Comparison of ENCODE assay signal across 9 cellular contexts in genomic region chr12:93381183-93381975, GRCh38. TPM values are rescaled to one million over a fixed set of nuclear protein-coding genes. Genes with fewer than 3 reads are reported as not detected.
A peak's percentile ranks its signal among the peaks of the same experiment; 100 is the strongest.
DNase-seq lines count a peak whose midpoint lies in the region; ATAC-seq and TF ChIP-seq lines count a peak whose summit lies in the region.
"Had no signal": no experiment of that assay in that cellular context is flagged by ENCODE, and none has a peak within 500 bp of the region (broad histone marks: within the 10 kb centered on the region; RNA-seq: fewer than 3 reads in every experiment).

No MANE protein-coding gene starts in this region.

- H3K4me1 ChIP-seq in BLaER1 treated with 17β-estradiol and CSF1 and Interleukin-3, amounts not matched to agents 10 nM and 100 nM = peaks cover 32 to 52% (median 42%) of the 10 kb centered on the region in 10 experiments
- peaks cover 7% of the 10 kb centered on the region for H3K4me1 ChIP-seq in testis

- 57 to 67% methylated on average over 5 of the region's 5 CpGs for whole genome bisulfite sequencing in testis, 2 donors

- peak overlapping the region; percentile 44 to 96 (median 63) for H3K27ac Mint-ChIP-seq in nephron

- H3K36me3 ChIP-seq in BLaER1 treated with 17β-estradiol and CSF1 and Interleukin-3, amounts not matched to agents 10 nM and 100 nM = peaks cover 4 to 54% (median 39%) of the 10 kb centered on the region in 11 experiments; a peak in 20 of 22 replicates
- no peaks in the 10 kb centered on the region for H3K36me3 ChIP-seq in testis (ENCODE audit: low read depth, missing control alignments)

- H3K27me3 Mint-ChIP-seq in nephron (ENCODE audit: low read depth) = no peaks in the 10 kb centered on the region

- H3K9me3 ChIP-seq in BLaER1 treated with 17β-estradiol and CSF1 and Interleukin-3, amounts not matched to agents 10 nM and 100 nM (replicated peaks in 1 of 11) = peaks cover 0 to 21% (median 0%) of the 10 kb centered on the region in 11 experiments; a peak in 6 of 22 replicates
- H3K9me3 ChIP-seq in testis = no peaks in the 10 kb centered on the region
- H3K9me3 ChIP-seq: mucosa of descending colon had no signal

- peaks cover 15% of the 10 kb centered on the region for H3K36me3 Mint-ChIP-seq in nephron (ENCODE audit: low read depth)

- peaks cover 24 to 78% (median 63%) of the 10 kb centered on the region in 11 experiments; a peak in 21 of 22 replicates for H4K20me1 ChIP-seq in BLaER1 treated with 17β-estradiol and CSF1 and Interleukin-3, amounts not matched to agents 10 nM and 100 nM

- TF ChIP-seq POLR2A in testis (IDR thresholded peaks at IDR 0.05) = no peak

- H3K27ac ChIP-seq in BLaER1 treated with 17β-estradiol and CSF1 and Interleukin-3, amounts not matched to agents 10 nM and 100 nM = peak overlapping the region in 5 of 11 experiments; percentile 0 to 97 (median 23); a peak in 4 of 22 replicates
- H3K27ac ChIP-seq in dorsolateral prefrontal cortex (peak overlapping the region in 42 of 59 donors; percentile 5 to 97 (median 88)), testis (peak overlapping the region in 1 of 2 donors; percentile 7)

- peak overlapping the region in 9 of 10 experiments; percentile 71 to 95 (median 85); a peak in 14 of 20 replicates for H3K4me3 ChIP-seq in BLaER1 treated with 17β-estradiol and CSF1 and Interleukin-3, amounts not matched to agents 10 nM and 100 nM
- H3K4me3 ChIP-seq in dorsolateral prefrontal cortex (peak overlapping the region in 57 of 59 donors; percentile 68 to 98 (median 87)), testis (no peak overlapping the region)
- H3K4me3 ChIP-seq: mucosa of descending colon had no signal

- peaks cover 42% of the 10 kb centered on the region for H3K4me1 Mint-ChIP-seq in nephron

- H3K27me3 ChIP-seq in BLaER1 treated with 17β-estradiol and CSF1 and Interleukin-3, amounts not matched to agents 10 nM and 100 nM = no peaks in the 10 kb centered on the region
- no peaks in the 10 kb centered on the region for H3K27me3 ChIP-seq in dorsolateral prefrontal cortex
- H3K27me3 ChIP-seq in testis = no peaks in the 10 kb centered on the region

- H3K4me2 ChIP-seq in BLaER1 treated with 17β-estradiol and CSF1 and Interleukin-3, amounts not matched to agents 10 nM and 100 nM = peak overlapping the region; percentile 81 to 98 (median 89)

- no peaks in the 10 kb centered on the region for H3K9me3 Mint-ChIP-seq in nephron

- H3K4me3 Mint-ChIP-seq in nephron = peak overlapping the region; percentile 98 to 100 (median 100)

- peak overlapping the region; percentile 61 to 96 (median 94); a peak in 17 of 22 replicates for H3K9ac ChIP-seq in BLaER1 treated with 17β-estradiol and CSF1 and Interleukin-3, amounts not matched to agents 10 nM and 100 nM

- DNase-seq in M059J (ENCODE audit: low read depth) (peak; percentile 32), dorsolateral prefrontal cortex (no peak), cortex of kidney (lab: John Stamatoyannopoulos, UW) (no peak), testis (no peak)
- DNase-seq: mucosa of descending colon had no signal

- intact Hi-C loops in dorsolateral prefrontal cortex (cut with DNase I) = no loop called here
- intact Hi-C loops in testis (cut with DNase I; ENCODE audit: low total_unique reads) = no loop called here

- ATAC-seq in HG02759 (IDR thresholded peaks at IDR 0.05; ENCODE audit: unreplicated experiment) (no peak), GM18502 (IDR thresholded peaks at IDR 0.05; ENCODE audit: poor library complexity, unreplicated experiment) (no peak)
- ATAC-seq: mucosa of descending colon had no signal

- TF ChIP-seq CTCF in dorsolateral prefrontal cortex (IDR thresholded peaks at IDR 0.05 in 54 of 56, conservative IDR thresholded peaks at IDR 0.05 in 2 of 56; ENCODE audit: low read depth in 1 of 56, partially characterized antibody in 56 of 56) (no peak), nephron (IDR thresholded peaks at IDR 0.05; ENCODE audit: unreplicated experiment in 3 of 3) (no peak), testis (IDR thresholded peaks at IDR 0.05) (no peak)

RNA-seq across cellular contexts. Expression of gene NUDT4, which starts 3.7 kb away (rescaled TPM):
- 48.4 and 48.5 TPM in 2 replicates for total RNA-seq in M059J (2014; rRNA removed; shearing (Covaris generic))
- total RNA-seq in dorsolateral prefrontal cortex = 100 to 1,000 TPM in 79 of 120 experiments, 10 to 100 TPM in 41; 42.1 to 170 (median 107) TPM
- total RNA-seq in testis = 10 to 100 TPM; 40.5 to 42.6 TPM
- polyA plus RNA-seq in testis (ENCODE audit: insufficient read depth, low read depth, low replicate concordance) = 78.0 TPM

Comparison
In these comparisons a context has a peak if more than half of its experiments do, and no peak if none do; other contexts are left out.
1. H3K4me3 ChIP-seq: peak in BLaER1 treated with 17β-estradiol and CSF1 and Interleukin-3, amounts not matched to agents 10 nM and 100 nM (9 of 10) and dorsolateral prefrontal cortex (57 of 59); none in testis (0 of 2).